ENCODE assay signal across 4 cellular contexts in the genomic region with DNA sequence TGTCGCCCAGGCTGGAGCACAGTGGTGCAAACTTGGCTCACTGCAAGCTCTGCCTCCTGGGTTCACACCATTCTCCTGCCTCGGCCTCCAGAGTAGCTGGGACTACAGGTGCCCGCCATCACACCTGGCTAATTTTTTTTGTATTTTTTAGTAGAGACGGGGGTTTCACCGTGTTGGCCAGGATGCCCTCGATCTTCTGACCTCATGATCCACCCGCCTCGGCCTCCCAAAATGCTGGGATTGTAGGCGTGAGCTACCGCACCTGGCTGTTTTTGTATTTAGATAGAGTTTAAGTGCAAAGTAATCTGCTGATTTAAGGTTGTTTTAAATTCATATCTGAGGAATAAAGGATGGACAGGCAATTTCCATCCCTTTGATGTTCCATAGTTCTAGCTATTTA. TPM values are rescaled to one million over a fixed set of nuclear protein-coding genes. Genes with fewer than 3 reads are reported as not detected.
"Had no signal": no experiment of that assay in that cellular context is flagged by ENCODE, and none has a peak within 500 bp of the region (broad histone marks: within the 10 kb centered on the region; RNA-seq: fewer than 3 reads in every experiment).

No MANE protein-coding gene starts in this region.

RNA-seq across cellular contexts. Expression of a gene that starts 16.0 kb away (rescaled TPM):
- total RNA-seq: OCI-LY7, SJCRH30, SK-MEL-5 had no signal

RNA-seq across cellular contexts. Expression of a gene that starts 48.0 kb away (rescaled TPM):
- total RNA-seq: RPMI7951, SK-MEL-5 had no signal
